9 cellular contexts compared by ENCODE assay signal in genomic region chr19:47363758-47364529, GRCh38. TPM values are rescaled to one million over a fixed set of nuclear protein-coding genes. Genes with fewer than 3 reads are reported as not detected.
A peak's percentile ranks its signal among the peaks of the same experiment; 100 is the strongest.
DNase-seq lines count a peak whose midpoint lies in the region; ATAC-seq, FAIRE-seq and TF ChIP-seq lines count a peak whose summit lies in the region.
"Had no signal": no experiment of that assay in that cellular context is flagged by ENCODE, and none has a peak within 500 bp of the region (broad histone marks: within the 10 kb centered on the region; RNA-seq: fewer than 3 reads in every experiment).

No MANE protein-coding gene starts in this region.

- no peaks in the 10 kb centered on the region for H3K27me3 ChIP-seq in Panc1 (ENCODE audit: control insufficient read depth, insufficient read depth, low read length)
- H3K27me3 ChIP-seq: colonic mucosa had no signal

- H3K4me1 ChIP-seq in Panc1 (ENCODE audit: control insufficient read depth, insufficient read depth, low read length): no peaks in the 10 kb centered on the region
- H3K4me1 ChIP-seq: colonic mucosa had no signal

- H3K27ac ChIP-seq in Panc1 (ENCODE audit: low read length): no peak overlapping the region
- H3K27ac ChIP-seq: colonic mucosa had no signal

- intact Hi-C loops in Panc1 (cut with micrococcal nuclease; ENCODE audit: unreplicated experiment): no loop called here

- no peak overlapping the region for H3K4me3 ChIP-seq in Panc1 (ENCODE audit: low read depth in 2 of 2, low read length in 2 of 2)
- H3K4me3 ChIP-seq: colonic mucosa had no signal

- no peak for TF ChIP-seq POLR2A in GM12891 (IDR thresholded peaks at IDR 0.05; ENCODE audit: low read depth, low read length)

- DNase-seq in EL (peak; percentile 35), Panc1 (ENCODE audit: low read depth, low spot score) (no peak), iris pigment epithelial cell (ENCODE audit: low read depth) (peak; percentile 90), NCI-H524 (lab: John Stamatoyannopoulos, UW) (no peak), NCI-H1105 treated with DMSO at 0.1 percent for 48 hours (lab: John Stamatoyannopoulos, UW) (no peak), GM12891 (ENCODE audit: insufficient read length, low spot score) (no peak)
- DNase-seq: activated T-cell treated with anti-CD3 and anti-CD28 coated beads, Interleukin-2, amount 50 U/mL, for 72 hours; colonic mucosa; T-helper 17 cell had no signal

- BruUV-seq in Panc1 (replicated peaks; lab: Mats Ljungman, UMichigan): TSS peak; percentile 74

- H3K36me3 ChIP-seq in Panc1 (ENCODE audit: control insufficient read depth, insufficient read depth, low read length): peaks cover 7% of the 10 kb centered on the region

- no peak for TF ChIP-seq CTCF in Panc1 (IDR thresholded peaks at IDR 0.05)

- CTCF ChIA-PET in Panc1 (lab: Charles Lee): no interaction called here

- H3K9me3 ChIP-seq in Panc1 (ENCODE audit: control insufficient read depth, insufficient read depth, low read depth, low read length): no peaks in the 10 kb centered on the region
- H3K9me3 ChIP-seq: colonic mucosa had no signal

- ATAC-seq in Panc1: peak; percentile 72; the same call in 1 of the 2 replicates
- ATAC-seq: activated T-cell treated with anti-CD3 and anti-CD28 coated beads, Interleukin-2, amount 50 U/mL, for 72 hours; T-helper 17 cell had no signal

- POLR2A ChIA-PET in Panc1 (lab: Charles Lee): no interaction called here

- no peak for FAIRE-seq in GM12891 (lab: Jason Lieb, UNC)

- in situ Hi-C loops in Panc1 (cut with HindIII; ENCODE audit: low pct_unique_long_range_greater_than_20kb, low sequenced_read_pairs): no loop called here

TF ChIP-seq in GM12891, 5 proteins besides CTCF, POLR2A, EP300 and RAD21:
- TF ChIP-seq TAF1 (IDR thresholded peaks at IDR 0.05; ENCODE audit: low read depth, low read length): no peak
- no peak for TF ChIP-seq PAX5 (IDR thresholded peaks at IDR 0.05; ENCODE audit: insufficient read depth, low read length, severe bottlenecking)
- no peak for TF ChIP-seq POLR2AphosphoS5 (IDR thresholded peaks at IDR 0.05; ENCODE audit: low read depth, low read length)
- no peak for TF ChIP-seq SPI1 (IDR thresholded peaks at IDR 0.05; ENCODE audit: low read depth, low read length)
- TF ChIP-seq POU2F2 (IDR thresholded peaks at IDR 0.05; ENCODE audit: low read depth, low read length): no peak
TF ChIP-seq in GM12891: peak in this region for 0.

RNA-seq across cellular contexts. Expression of gene DHX34, which starts 14.8 kb away (rescaled TPM):
- total RNA-seq in Panc1 (2021; ENCODE audit: unreplicated experiment): 29.2 TPM
- 26.8 TPM for polyA plus RNA-seq in Panc1 (2012; ENCODE audit: insufficient read length)
- polyA plus RNA-seq in GM12891 (2012; ENCODE audit: low read depth, missing spikeins): 8.2 TPM

RNA-seq across cellular contexts. Expression of gene C5AR2, which starts 32.0 kb away (rescaled TPM):
- 0.03 TPM for total RNA-seq in Panc1 (2021; ENCODE audit: unreplicated experiment)
- 0.36 TPM for polyA plus RNA-seq in Panc1 (2012; ENCODE audit: insufficient read length)
- not detected for polyA plus RNA-seq in GM12891 (2012; ENCODE audit: low read depth, missing spikeins)
- total RNA-seq: activated T-cell treated with anti-CD3 and anti-CD28 coated beads, Interleukin-2, amount 50 U/mL, for 72 hours had no signal

RNA-seq across cellular contexts. Expression of gene C5AR1, which starts 54.3 kb away (rescaled TPM):
- 2.7 TPM for total RNA-seq in Panc1 (2021; ENCODE audit: unreplicated experiment)
- 0.73 TPM for polyA plus RNA-seq in Panc1 (2012; ENCODE audit: insufficient read length)
- 0.08 TPM for polyA plus RNA-seq in GM12891 (2012; ENCODE audit: low read depth, missing spikeins)

RNA-seq across cellular contexts. Expression of gene MEIS3, which starts 55.4 kb away (rescaled TPM):
- total RNA-seq in Panc1 (2021; ENCODE audit: unreplicated experiment): 11.3 TPM
- polyA plus RNA-seq in Panc1 (2012; ENCODE audit: insufficient read length): 20.1 TPM
- polyA plus RNA-seq in GM12891 (2012; ENCODE audit: low read depth, missing spikeins): not detected

Comparison
In these comparisons a context has a peak if more than half of its experiments do, and no peak if none do; other contexts are left out.
1. DNase-seq: peak in EL (single experiment) and iris pigment epithelial cell (single experiment); none in Panc1 (single experiment), NCI-H524 (0 of 2), NCI-H1105 treated with DMSO at 0.1 percent for 48 hours (single experiment) and GM12891 (single experiment).